8 cellular contexts compared by ENCODE assay signal in the genomic region with DNA sequence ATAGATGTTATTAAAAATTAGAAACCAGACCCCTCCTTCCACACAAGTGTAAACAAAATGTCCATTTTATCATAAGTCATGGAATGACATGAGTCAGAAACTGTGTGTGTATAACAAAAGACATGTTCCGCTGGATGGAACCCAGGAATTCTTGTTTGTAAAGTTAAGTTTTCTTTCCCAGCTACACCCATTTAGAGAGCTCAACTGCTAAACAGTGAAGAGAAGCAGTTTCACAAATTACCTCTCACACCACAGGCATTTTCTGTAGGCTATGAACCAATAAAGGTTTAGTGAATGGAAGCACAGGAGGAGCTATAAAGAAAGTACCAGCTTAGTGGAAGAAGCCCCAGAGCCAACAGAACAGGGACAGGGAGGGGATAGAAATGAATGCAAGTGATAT. TPM values are rescaled to one million over a fixed set of nuclear protein-coding genes. Genes with fewer than 3 reads are reported as not detected.
DNase-seq lines count a peak whose midpoint lies in the region; TF ChIP-seq lines count a peak whose summit lies in the region.
"Not testable (repeated sequence)": the region's sequence is repeated elsewhere in the genome, so short reads cannot be mapped to it uniquely, and the experiment has no call there.

No MANE protein-coding gene starts in this region.

- peaks cover 16% of the 10 kb centered on the region for H3K4me1 ChIP-seq in CD8-positive, alpha-beta memory T cell (ENCODE audit: insufficient read depth, low read length)
- not testable (repeated sequence) for H3K4me1 ChIP-seq in neuronal stem cell (ENCODE audit: control insufficient read depth in 2 of 2, insufficient read depth in 1 of 2, low read depth in 1 of 2, low read length in 2 of 2)
- H3K4me1 ChIP-seq in tibial nerve = peaks cover 0 to 43% (median 22%) of the 10 kb centered on the region in 4 donors

- H2BK120ac ChIP-seq in neuronal stem cell (ENCODE audit: low read depth, low read length) = not testable (repeated sequence)

- not testable (repeated sequence) for H3K4me3 ChIP-seq in CD8-positive, alpha-beta memory T cell (ENCODE audit: low read length); neuronal stem cell (ENCODE audit: low read length in 2 of 2); tibial nerve

- H2BK12ac ChIP-seq in neuronal stem cell (ENCODE audit: low read length) = not testable (repeated sequence)

- H3K4me1 Mint-ChIP-seq in CD8-positive, alpha-beta memory T cell = peaks cover 54 to 69% (median 59%) of the 10 kb centered on the region in 3 donors
- H3K4me1 Mint-ChIP-seq in activated CD4-positive, alpha-beta memory T cell treated with anti-CD3 and anti-CD28 coated beads for 36 hours (ENCODE audit: low read depth) = peaks cover 57% of the 10 kb centered on the region
- peaks cover 45% of the 10 kb centered on the region for H3K4me1 Mint-ChIP-seq in MCF 10A (ENCODE audit: insufficient read depth, unreplicated experiment)

- not testable (repeated sequence) for H2BK5ac ChIP-seq in neuronal stem cell (ENCODE audit: low read length)

- not testable (repeated sequence) for H3K27me3 Mint-ChIP-seq in CD8-positive, alpha-beta memory T cell; activated CD4-positive, alpha-beta memory T cell treated with anti-CD3 and anti-CD28 coated beads for 36 hours; MCF 10A (ENCODE audit: insufficient read depth, unreplicated experiment)

- H2AFZ ChIP-seq in neuronal stem cell (ENCODE audit: low read length) = not testable (repeated sequence)

- POLR2A ChIA-PET in CD8-positive, alpha-beta memory T cell (lab: Charles Lee) = not testable (repeated sequence)
- POLR2A ChIA-PET in activated CD4-positive, alpha-beta memory T cell treated with anti-CD3 and anti-CD28 coated beads for 36 hours (lab: Charles Lee) = interaction anchor here (4.7 kb wide), 1 partner anchor 12 kb away, joined by 53 read pairs; a partner anchor contains a TSS
- POLR2A ChIA-PET in MCF 10A (lab: Yijun Ruan, JAX) = interaction anchor here (0.6 to 5.4 kb wide), 6 partner anchors 10 to 113 kb away, joined by 3 to 202 read pairs (median 6); a partner anchor contains a TSS

- not testable (repeated sequence) for H4K8ac ChIP-seq in neuronal stem cell (ENCODE audit: low read depth, low read length)

- intact Hi-C loops in activated CD4-positive, alpha-beta memory T cell treated with anti-CD3 and anti-CD28 coated beads for 36 hours (cut with micrococcal nuclease); MCF 10A (cut with micrococcal nuclease): not testable (repeated sequence)

- not testable (repeated sequence) for H3K9me3 ChIP-seq in CD8-positive, alpha-beta memory T cell (ENCODE audit: low read length); tibial nerve
- peaks cover 3 to 14% of the 10 kb centered on the region in 2 donors for H3K9me3 ChIP-seq in neuronal stem cell (replicated peaks in 1 of 2; ENCODE audit: control insufficient read depth in 2 of 2, insufficient read depth in 1 of 2, low read depth in 1 of 2, low read length in 2 of 2)

- H2BK15ac ChIP-seq in neuronal stem cell (ENCODE audit: low read length) = not testable (repeated sequence)

- WGBS in neuronal stem cell (ENCODE audit: extremely low coverage in 2 of 2, insufficient read length in 2 of 2, insufficient replicate concordance in 1 of 2), 2 donors = no CpG with 5 or more reads among the region's 1 CpG
- WGBS in tibial nerve, 2 donors = 31 to 38% methylated on average over 1 of the region's 1 CpG

- H3K36me3 Mint-ChIP-seq in CD8-positive, alpha-beta memory T cell = peaks cover 0 to 20% (median 3%) of the 10 kb centered on the region in 3 donors
- H3K36me3 Mint-ChIP-seq in activated CD4-positive, alpha-beta memory T cell treated with anti-CD3 and anti-CD28 coated beads for 36 hours = peaks cover 31% of the 10 kb centered on the region
- H3K36me3 Mint-ChIP-seq in MCF 10A (ENCODE audit: insufficient read depth, unreplicated experiment) = peaks cover 56% of the 10 kb centered on the region

- TF ChIP-seq EP300 in tibial nerve (IDR thresholded peaks at IDR 0.05) = not testable (repeated sequence)

- TF ChIP-seq POLR2A in tibial nerve (IDR thresholded peaks at IDR 0.05) = not testable (repeated sequence)

- not testable (repeated sequence) for H4K91ac ChIP-seq in neuronal stem cell (ENCODE audit: low read depth, low read length, poor library complexity)

- H3K4ac ChIP-seq in neuronal stem cell (ENCODE audit: low read length) = not testable (repeated sequence)

- not testable (repeated sequence) for H3K9ac ChIP-seq in neuronal stem cell (ENCODE audit: low read depth, low read length, poor library complexity)

- TF ChIP-seq CTCF in MCF 10A (IDR thresholded peaks at IDR 0.05; ENCODE audit: unreplicated experiment); tibial nerve (IDR thresholded peaks at IDR 0.05): not testable (repeated sequence)

- not testable (repeated sequence) for H3K9me3 Mint-ChIP-seq in CD8-positive, alpha-beta memory T cell; activated CD4-positive, alpha-beta memory T cell treated with anti-CD3 and anti-CD28 coated beads for 36 hours; MCF 10A (ENCODE audit: unreplicated experiment)

- H3K23ac ChIP-seq in neuronal stem cell (ENCODE audit: low read depth, low read length, poor library complexity) = not testable (repeated sequence)

- not testable (repeated sequence) for H3K27ac ChIP-seq in CD8-positive, alpha-beta memory T cell (ENCODE audit: low read depth, low read length)
- H3K27ac ChIP-seq in neuronal stem cell (replicated peaks; ENCODE audit: low read length) (peak overlapping the region; percentile 55), tibial nerve (peak overlapping the region; percentile 13 to 85 (median 72))

- not testable (repeated sequence) for H2AK5ac ChIP-seq in neuronal stem cell (ENCODE audit: low read depth, low read length)

- not testable (repeated sequence) for H3K79me1 ChIP-seq in neuronal stem cell (ENCODE audit: low read depth, low read length)

- H3K27ac Mint-ChIP-seq in CD8-positive, alpha-beta memory T cell = peak overlapping the region in 7 of 8 donors; percentile 86 to 95 (median 91)
- H3K27ac Mint-ChIP-seq in activated CD4-positive, alpha-beta memory T cell treated with anti-CD3 and anti-CD28 coated beads for 36 hours = peak overlapping the region; percentile 90
- H3K27ac Mint-ChIP-seq in MCF 10A (ENCODE audit: low read depth, unreplicated experiment) = peak overlapping the region; percentile 93

- CTCF ChIA-PET in CD8-positive, alpha-beta memory T cell (lab: Charles Lee) = not testable (repeated sequence)
- CTCF ChIA-PET in activated CD4-positive, alpha-beta memory T cell treated with anti-CD3 and anti-CD28 coated beads for 36 hours (lab: Charles Lee) = interaction anchor here (0.5 to 1.0 kb wide), 2 partner anchors 11 to 426 kb away, joined by 4 to 5 read pairs; no protein-coding TSS in a partner anchor
- CTCF ChIA-PET in MCF 10A (lab: Yijun Ruan, JAX) = interaction anchor here (0.6 to 3.0 kb wide), 3 partner anchors 9 to 300 kb away, joined by 3 to 21 read pairs (median 3); no protein-coding TSS in a partner anchor

- not testable (repeated sequence) for H3K14ac ChIP-seq in neuronal stem cell (ENCODE audit: low read length)

- H3K27me3 ChIP-seq in CD8-positive, alpha-beta memory T cell (ENCODE audit: insufficient read depth, low read length, poor library complexity, severe bottlenecking); neuronal stem cell (ENCODE audit: control insufficient read depth in 3 of 3, insufficient read depth in 3 of 3, low read depth in 1 of 3, low read length in 3 of 3); tibial nerve: not testable (repeated sequence)

- H3K36me3 ChIP-seq in CD8-positive, alpha-beta memory T cell (ENCODE audit: insufficient read depth, low read length); tibial nerve: not testable (repeated sequence)
- peaks cover 2 to 39% of the 10 kb centered on the region in 2 donors for H3K36me3 ChIP-seq in neuronal stem cell (replicated peaks in 1 of 2; ENCODE audit: control insufficient read depth in 2 of 2, insufficient read depth in 2 of 2, low read length in 2 of 2)

- BruUV-seq in MCF 10A (replicated peaks; lab: Mats Ljungman, UMichigan) = not testable (repeated sequence)

- DNase-seq in CD8-positive, alpha-beta memory T cell; activated CD4-positive, alpha-beta memory T cell treated with anti-CD3 and anti-CD28 coated beads for 36 hours; neuronal stem cell (ENCODE audit: low spot score); tibial nerve (ENCODE audit: low spot score in 2 of 2): not testable (repeated sequence)
- DNase-seq in LHCN-M2 (ENCODE audit: low read depth) (peak; percentile 83), MCF 10A (ENCODE audit: unreplicated experiment) (peak; percentile 81), fibroblast of gingiva (ENCODE audit: low read depth) (peak; percentile 71), kidney glomerular epithelial cell (lab: John Stamatoyannopoulos, UW) (peak; percentile 87)

- not testable (repeated sequence) for H3K4me3 Mint-ChIP-seq in CD8-positive, alpha-beta memory T cell
- peak overlapping the region; percentile 18 for H3K4me3 Mint-ChIP-seq in activated CD4-positive, alpha-beta memory T cell treated with anti-CD3 and anti-CD28 coated beads for 36 hours
- H3K4me3 Mint-ChIP-seq in MCF 10A (ENCODE audit: unreplicated experiment) = peak overlapping the region; percentile 45

- H3K18ac ChIP-seq in neuronal stem cell (ENCODE audit: low read length) = not testable (repeated sequence)

- not testable (repeated sequence) for H3K4me2 ChIP-seq in neuronal stem cell (ENCODE audit: insufficient read depth, low read length, poor library complexity, severe bottlenecking)

RNA-seq across cellular contexts. Expression of a gene that starts 12.4 kb away (rescaled TPM):
- 100 to 1,000 TPM; 174 to 184 TPM for total RNA-seq in CD8-positive, alpha-beta memory T cell
- 130 TPM for polyA plus RNA-seq in CD8-positive, alpha-beta memory T cell
- total RNA-seq in LHCN-M2 (2014; rRNA removed) = 194 and 203 TPM in 2 replicates
- polyA plus RNA-seq in LHCN-M2 (2012) = 58.7 TPM
- 100 to 1,000 TPM; 174 to 180 TPM for total RNA-seq in activated CD4-positive, alpha-beta memory T cell treated with anti-CD3 and anti-CD28 coated beads for 36 hours
- total RNA-seq in MCF 10A (2022) = 171 and 275 TPM in 2 replicates
- 78.6 TPM for polyA plus RNA-seq in neuronal stem cell (2013, experiment 1 of 2)
- 78.2 TPM for polyA plus RNA-seq in neuronal stem cell (2013, experiment 2 of 2)
- 100 to 1,000 TPM; 204 to 241 (median 223) TPM for total RNA-seq in tibial nerve

RNA-seq across cellular contexts. Expression of a gene that starts 12.8 kb away (rescaled TPM):
- total RNA-seq in CD8-positive, alpha-beta memory T cell = 10 to 100 TPM; 42.9 to 44.2 TPM
- polyA plus RNA-seq in CD8-positive, alpha-beta memory T cell = 24.9 TPM
- total RNA-seq in LHCN-M2 (2014; rRNA removed) = 30.0 and 32.4 TPM in 2 replicates
- polyA plus RNA-seq in LHCN-M2 (2012) = 8.1 TPM
- total RNA-seq in activated CD4-positive, alpha-beta memory T cell treated with anti-CD3 and anti-CD28 coated beads for 36 hours = 10 to 100 TPM; 32.2 to 32.6 TPM
- total RNA-seq in MCF 10A (2022) = 28.1 and 31.8 TPM in 2 replicates
- 20.1 TPM for polyA plus RNA-seq in neuronal stem cell (2013, experiment 1 of 2)
- 20.0 TPM for polyA plus RNA-seq in neuronal stem cell (2013, experiment 2 of 2)
- total RNA-seq in tibial nerve = 10 to 100 TPM; 14.1 to 39.6 (median 28.6) TPM
